In the genomic region with DNA sequence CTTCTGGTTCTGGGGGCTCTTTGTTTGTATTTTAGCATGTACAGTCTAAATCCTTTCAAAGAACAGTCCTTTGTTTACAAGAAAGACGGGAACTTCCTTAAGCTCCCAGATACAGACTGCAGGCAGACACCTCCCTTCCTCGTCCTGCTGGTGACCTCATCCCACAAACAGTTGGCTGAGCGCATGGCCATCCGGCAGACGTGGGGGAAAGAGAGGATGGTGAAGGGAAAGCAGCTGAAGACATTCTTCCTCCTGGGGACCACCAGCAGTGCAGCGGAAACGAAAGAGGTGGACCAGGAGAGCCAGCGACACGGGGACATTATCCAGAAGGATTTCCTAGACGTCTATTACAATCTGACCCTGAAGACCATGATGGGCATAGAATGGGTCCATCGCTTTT, we compare ENCODE assay signal across 11 cellular contexts. TPM values are rescaled to one million over a fixed set of nuclear protein-coding genes. Genes with fewer than 3 reads are reported as not detected.
DNase-seq lines count a peak whose midpoint lies in the region; ATAC-seq and TF ChIP-seq lines count a peak whose summit lies in the region.
"Had no signal": no experiment of that assay in that cellular context is flagged by ENCODE, and none has a peak within 500 bp of the region (broad histone marks: within the 10 kb centered on the region; RNA-seq: fewer than 3 reads in every experiment).

No MANE protein-coding gene starts in this region.

- H3K79me2 ChIP-seq in SK-N-SH (ENCODE audit: insufficient read depth), result no peaks in the 10 kb centered on the region

- peak overlapping the region; percentile 13; the same call in 1 of the 2 replicates for H3K9ac ChIP-seq in SK-N-SH

- H3K4me3 ChIP-seq in SK-N-SH (ENCODE audit: low read depth in 2 of 2, low read length in 1 of 2), result no peak overlapping the region

- H2AFZ ChIP-seq in SK-N-SH (ENCODE audit: low read depth), result peak overlapping the region; percentile 83

- H3K27ac ChIP-seq in SK-N-SH (ENCODE audit: low read depth in 2 of 2, low read length in 1 of 2) (peak overlapping the region; percentile 58 to 67), foreskin keratinocyte (no peak overlapping the region)

- H3K27me3 ChIP-seq in SK-N-SH (ENCODE audit: insufficient read depth), result no peaks in the 10 kb centered on the region
- no peaks in the 10 kb centered on the region for H3K27me3 ChIP-seq in foreskin keratinocyte

- peak; percentile 40 for ATAC-seq in foreskin keratinocyte
- ATAC-seq: stimulated activated effector memory CD8-positive, alpha-beta T cell treated with anti-CD3 and anti-CD28 coated beads, Interleukin-12 subunit alpha, Interleukin-12 subunit beta, amount 100 ng/mL, for 72 hours had no signal

- no peaks in the 10 kb centered on the region for H3K9me2 ChIP-seq in SK-N-SH

- 33% methylated on average over 11 of the region's 11 CpGs for WGBS in SK-N-SH (ENCODE audit: low lambda C conversion rate)

- TF ChIP-seq EP300 in SK-N-SH (IDR thresholded peaks at IDR 0.05; ENCODE audit: borderline replicate concordance in 1 of 2, low read depth in 1 of 2, low read length in 1 of 2), result no peak

- POLR2A ChIA-PET in SK-N-SH (lab: Yijun Ruan, JAX), result interaction anchor here (1.5 kb wide), 1 partner anchor 16 kb away, joined by 9 read pairs; no protein-coding TSS in a partner anchor
- POLR2A ChIA-PET in HEK293T (lab: Yijun Ruan, JAX), result no interaction called here

- H3K4me1 ChIP-seq in SK-N-SH (ENCODE audit: control insufficient read depth in 1 of 2, insufficient read depth in 2 of 2, low read depth in 1 of 2, low read length in 1 of 2), result peaks cover 7 to 11% of the 10 kb centered on the region in 2 experiments; a peak in 3 of 4 replicates
- no peaks in the 10 kb centered on the region for H3K4me1 ChIP-seq in foreskin keratinocyte

- DNase-seq in ELF-1 (ENCODE audit: low read depth, low spot score), result peak; percentile 76
- DNase-seq in SK-N-SH, result no peak
- DNase-seq in foreskin keratinocyte, result peak; percentile 34 to 52
- DNase-seq in retina, result peak; percentile 52
- DNase-seq in NCI-H345 treated with DMSO at 0.1 percent for 48 hours (lab: John Stamatoyannopoulos, UW; ENCODE audit: unreplicated experiment), result no peak
- DNase-seq in stimulated activated CD8-positive, alpha-beta memory T cell treated with anti-CD3 and anti-CD28 coated beads, Interleukin-4, amount 100 ng/mL, for 48 hours, result no peak
- no peak for DNase-seq in NK-92 treated with Interleukin-12 subunit alpha and Interleukin-12 subunit beta, amount 100 ng/mL, for 24 hours (lab: John Stamatoyannopoulos, UW)
- no peak for DNase-seq in HEK293T (ENCODE audit: extremely low spot score)
- DNase-seq: amygdala, T-helper 1 cell had no signal

- peak overlapping the region; percentile 51 for H3K4me2 ChIP-seq in SK-N-SH

- no peaks in the 10 kb centered on the region for H3K9me3 ChIP-seq in SK-N-SH

- no peaks in the 10 kb centered on the region for H3K36me3 ChIP-seq in SK-N-SH (replicated peaks in 1 of 2; ENCODE audit: control insufficient read depth in 1 of 2, insufficient read depth in 2 of 2, low read length in 1 of 2)

- no peak for TF ChIP-seq RAD21 in SK-N-SH (IDR thresholded peaks at IDR 0.05; ENCODE audit: low read length)

- CTCF ChIA-PET in SK-N-SH (lab: Yijun Ruan, JAX) (interaction anchor here (1.1 kb wide), 1 partner anchor 16 kb away, joined by 3 read pairs; no protein-coding TSS in a partner anchor), HEK293T (lab: Yijun Ruan, JAX) (interaction anchor here (0.7 kb wide), 1 partner anchor 35 kb away, joined by 3 read pairs; no protein-coding TSS in a partner anchor)

- no peaks in the 10 kb centered on the region for H3F3A ChIP-seq in SK-N-SH (replicated peaks; ENCODE audit: insufficient read depth)

- TF ChIP-seq CTCF in SK-N-SH (IDR thresholded peaks at IDR 0.05) (no peak), foreskin keratinocyte (conservative IDR thresholded peaks at IDR 0.05) (no peak)

- H4K20me1 ChIP-seq in SK-N-SH (ENCODE audit: insufficient read depth), result no peaks in the 10 kb centered on the region

TF ChIP-seq in SK-N-SH, 30 proteins besides CTCF, POLR2A, EP300 and RAD21 (continues in another document):
- TF ChIP-seq, protein P1, sequence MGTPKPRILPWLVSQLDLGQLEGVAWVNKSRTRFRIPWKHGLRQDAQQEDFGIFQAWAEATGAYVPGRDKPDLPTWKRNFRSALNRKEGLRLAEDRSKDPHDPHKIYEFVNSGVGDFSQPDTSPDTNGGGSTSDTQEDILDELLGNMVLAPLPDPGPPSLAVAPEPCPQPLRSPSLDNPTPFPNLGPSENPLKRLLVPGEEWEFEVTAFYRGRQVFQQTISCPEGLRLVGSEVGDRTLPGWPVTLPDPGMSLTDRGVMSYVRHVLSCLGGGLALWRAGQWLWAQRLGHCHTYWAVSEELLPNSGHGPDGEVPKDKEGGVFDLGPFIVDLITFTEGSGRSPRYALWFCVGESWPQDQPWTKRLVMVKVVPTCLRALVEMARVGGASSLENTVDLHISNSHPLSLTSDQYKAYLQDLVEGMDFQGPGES (IDR thresholded peaks at IDR 0.05; ENCODE audit: low read depth, low read length), result no peak
- TF ChIP-seq NRF1 (IDR thresholded peaks at IDR 0.05; ENCODE audit: low read depth, low read length) (no peak), FOSL2 (IDR thresholded peaks at IDR 0.05; ENCODE audit: borderline replicate concordance, low read depth) (peak; percentile 26; the same call in 1 of the 2 replicates), EZH2phosphoT487 (IDR thresholded peaks at IDR 0.05; ENCODE audit: borderline replicate concordance, low read depth) (no peak), GATA2 (CRISPR knock-in tag; IDR thresholded peaks at IDR 0.05) (no peak), YY1 (IDR thresholded peaks at IDR 0.05; ENCODE audit: low read depth) (no peak), TAF1 (IDR thresholded peaks at IDR 0.05; ENCODE audit: borderline replicate concordance, low read depth, low read length) (0 out of 2 replicates have a peak, but pooled peaks have one; percentile 15), SIN3A (IDR thresholded peaks at IDR 0.05; ENCODE audit: borderline replicate concordance, low read depth, low read length) (no peak), GABPA (IDR thresholded peaks at IDR 0.05; ENCODE audit: low read depth) (no peak), POLR2AphosphoS5 (IDR thresholded peaks at IDR 0.05; ENCODE audit: low read depth, low read length) (no peak), RCOR1 (IDR thresholded peaks at IDR 0.05; ENCODE audit: low read length) (no peak)
- TF ChIP-seq, protein P2, sequence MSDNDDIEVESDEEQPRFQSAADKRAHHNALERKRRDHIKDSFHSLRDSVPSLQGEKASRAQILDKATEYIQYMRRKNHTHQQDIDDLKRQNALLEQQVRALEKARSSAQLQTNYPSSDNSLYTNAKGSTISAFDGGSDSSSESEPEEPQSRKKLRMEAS (IDR thresholded peaks at IDR 0.05; ENCODE audit: low read depth), result peak; percentile 84; the same call in 1 of the 2 replicates

TF ChIP-seq in HEK293T, 16 proteins besides CTCF, POLR2A, EP300 and RAD21:
- no peak for TF ChIP-seq PKNOX1 (IDR thresholded peaks at IDR 0.05)
- no peak for TF ChIP-seq HDGF (IDR thresholded peaks at IDR 0.05; ENCODE audit: borderline replicate concordance)
- TF ChIP-seq ZNF384 (IDR thresholded peaks at IDR 0.05), result no peak
- no peak for TF ChIP-seq FOXK2 (IDR thresholded peaks at IDR 0.05)
- no peak for TF ChIP-seq CTBP1 (IDR thresholded peaks at IDR 0.05; ENCODE audit: borderline replicate concordance)
- TF ChIP-seq ELF4 (IDR thresholded peaks at IDR 0.05), result no peak
- TF ChIP-seq ARNT (IDR thresholded peaks at IDR 0.05), result no peak
- no peak for TF ChIP-seq TARDBP (IDR thresholded peaks at IDR 0.05)
- TF ChIP-seq L3MBTL2 (conservative IDR thresholded peaks at IDR 0.05), result no peak
- TF ChIP-seq SUZ12 (IDR thresholded peaks at IDR 0.05), result no peak
- no peak for TF ChIP-seq FOXM1 (IDR thresholded peaks at IDR 0.05; ENCODE audit: borderline replicate concordance)
- TF ChIP-seq SP1 (IDR thresholded peaks at IDR 0.05), result no peak
- no peak for TF ChIP-seq NFRKB (IDR thresholded peaks at IDR 0.05)
- TF ChIP-seq LEF1 (IDR thresholded peaks at IDR 0.05; ENCODE audit: borderline replicate concordance), result no peak
- TF ChIP-seq BHLHE40 (IDR thresholded peaks at IDR 0.05; ENCODE audit: borderline replicate concordance), result no peak
- TF ChIP-seq FOXA1 (IDR thresholded peaks at IDR 0.05), result no peak

RNA-seq across cellular contexts. Expression of gene B3GALT5, which starts 47.9 kb away (rescaled TPM):
- polyA plus RNA-seq in SK-N-SH (2012; rRNA removed) (0.35 and 0.36 TPM in 2 replicates), foreskin keratinocyte (not detected in 2 replicates)
- 0.20 and 0.21 TPM in 2 replicates for polyA plus RNA-seq in SK-N-SH (2012; cell fraction: cytosol; rRNA removed)
- 0.89 and 1.0 TPM in 2 replicates for polyA plus RNA-seq in SK-N-SH (2012; cell fraction: nucleus; rRNA removed)
- total RNA-seq in foreskin keratinocyte, result not detected in 2 replicates

Comparison
In these comparisons a context has a peak if more than half of its experiments do, and no peak if none do; other contexts are left out.
1. DNase-seq: peak in ELF-1 (single experiment), foreskin keratinocyte (2 of 2) and retina (single experiment); none in SK-N-SH (single experiment), NCI-H345 treated with DMSO at 0.1 percent for 48 hours (single experiment), stimulated activated CD8-positive, alpha-beta memory T cell treated with anti-CD3 and anti-CD28 coated beads, Interleukin-4, amount 100 ng/mL, for 48 hours (single experiment), NK-92 treated with Interleukin-12 subunit alpha and Interleukin-12 subunit beta, amount 100 ng/mL, for 24 hours (single experiment) and HEK293T (single experiment).